19 cellular contexts compared by ENCODE assay signal in genomic region chr1:168506204-168506819, GRCh38. TPM values are rescaled to one million over a fixed set of nuclear protein-coding genes. Genes with fewer than 3 reads are reported as not detected.
DNase-seq lines count a peak whose midpoint lies in the region; ATAC-seq and TF ChIP-seq lines count a peak whose summit lies in the region.
"Had no signal": no experiment of that assay in that cellular context is flagged by ENCODE, and none has a peak within 500 bp of the region (broad histone marks: within the 10 kb centered on the region; RNA-seq: fewer than 3 reads in every experiment).

No MANE protein-coding gene starts in this region.

- no peaks in the 10 kb centered on the region for H3K27me3 ChIP-seq in HL-60 (ENCODE audit: insufficient read depth, poor library complexity, severe bottlenecking)
- H3K27me3 ChIP-seq: right lobe of liver, stomach had no signal

- peak overlapping the region; percentile 93 for H3K27ac ChIP-seq in HL-60 (replicated peaks)
- H3K27ac ChIP-seq: right lobe of liver, stomach had no signal

- ATAC-seq in HG03175 (IDR thresholded peaks at IDR 0.05; ENCODE audit: unreplicated experiment) (no peak), Right ventricle myocardium inferior (no peak)
- ATAC-seq: left lobe of liver; naive thymus-derived CD8-positive, alpha-beta T cell; right lobe of liver had no signal

- CTCF ChIA-PET in activated naive CD4-positive, alpha-beta T cell treated with anti-CD3 and anti-CD28 coated beads for 36 hours (lab: Charles Lee) = interaction anchor here (1.2 kb wide), 1 partner anchor 164 kb away, joined by 8 read pairs; no protein-coding TSS in a partner anchor

- intact Hi-C loops in Right ventricle myocardium inferior (cut with DNase I) = no loop called here
- intact Hi-C loops in activated naive CD4-positive, alpha-beta T cell treated with anti-CD3 and anti-CD28 coated beads for 36 hours (cut with micrococcal nuclease) = no loop called here

- no peak overlapping the region for H3K4me3 Mint-ChIP-seq in activated naive CD4-positive, alpha-beta T cell treated with anti-CD3 and anti-CD28 coated beads for 36 hours
- H3K4me3 Mint-ChIP-seq: CD4-positive, alpha-beta memory T cell; dendritic cell treated with granulocyte-macrophage colony-stimulating factor and Interleukin-4, amounts not matched to agents 40 ng/mL and 50 ng/mL, for 4 days; IgD-negative memory B cell; naive thymus-derived CD8-positive, alpha-beta T cell had no signal

- no peaks in the 10 kb centered on the region for H3K36me3 Mint-ChIP-seq in activated naive CD4-positive, alpha-beta T cell treated with anti-CD3 and anti-CD28 coated beads for 36 hours (ENCODE audit: low read depth)
- H3K36me3 Mint-ChIP-seq: CD4-positive, alpha-beta memory T cell; IgD-negative memory B cell; naive thymus-derived CD8-positive, alpha-beta T cell had no signal

- H3K27ac Mint-ChIP-seq in activated naive CD4-positive, alpha-beta T cell treated with anti-CD3 and anti-CD28 coated beads for 36 hours = no peak overlapping the region
- H3K27ac Mint-ChIP-seq: dendritic cell treated with granulocyte-macrophage colony-stimulating factor and Interleukin-4, amounts not matched to agents 40 ng/mL and 50 ng/mL, for 4 days; IgD-negative memory B cell had no signal

- H3K27me3 Mint-ChIP-seq in activated naive CD4-positive, alpha-beta T cell treated with anti-CD3 and anti-CD28 coated beads for 36 hours (ENCODE audit: low read depth) = no peaks in the 10 kb centered on the region
- H3K27me3 Mint-ChIP-seq: CD4-positive, alpha-beta memory T cell; dendritic cell treated with granulocyte-macrophage colony-stimulating factor and Interleukin-4, amounts not matched to agents 40 ng/mL and 50 ng/mL, for 4 days; naive thymus-derived CD8-positive, alpha-beta T cell had no signal

- TF ChIP-seq CTCF in HL-60 (IDR thresholded peaks at IDR 0.05; ENCODE audit: insufficient read depth, low read length) = no peak

- H3K4me3 ChIP-seq in HL-60 (replicated peaks; ENCODE audit: insufficient read depth, low read length) = no peak overlapping the region
- H3K4me3 ChIP-seq: HAP-1, right lobe of liver, stomach had no signal

- no peaks in the 10 kb centered on the region for H3K9me3 Mint-ChIP-seq in activated naive CD4-positive, alpha-beta T cell treated with anti-CD3 and anti-CD28 coated beads for 36 hours
- H3K9me3 Mint-ChIP-seq: CD4-positive, alpha-beta memory T cell; dendritic cell treated with granulocyte-macrophage colony-stimulating factor and Interleukin-4, amounts not matched to agents 40 ng/mL and 50 ng/mL, for 4 days; IgD-negative memory B cell; naive thymus-derived CD8-positive, alpha-beta T cell had no signal

- DNase-seq in AG08396 (ENCODE audit: low spot score) (peak; percentile 52), HL-60 (ENCODE audit: low read depth in 1 of 2, low spot score in 1 of 2) (no peak), amniotic epithelial cell (ENCODE audit: low read depth) (peak; percentile 51), iris pigment epithelial cell (ENCODE audit: low read depth) (peak; percentile 67), Right ventricle myocardium inferior (ENCODE audit: missing footprints) (no peak), NCI-H510A (lab: John Stamatoyannopoulos, UW) (no peak)
- no peak for DNase-seq in activated naive CD4-positive, alpha-beta T cell treated with anti-CD3 and anti-CD28 coated beads for 36 hours
- DNase-seq: CD4-positive, alpha-beta memory T cell; naive thymus-derived CD8-positive, alpha-beta T cell; NCI-H1436 treated with DMSO at 0.1 percent for 48 hours; NCI-H524 treated with DMSO at 0.1 percent for 48 hours; right lobe of liver; Right ventricle myocardium superior; stomach had no signal

- peaks cover 19% of the 10 kb centered on the region for H3K4me1 Mint-ChIP-seq in activated naive CD4-positive, alpha-beta T cell treated with anti-CD3 and anti-CD28 coated beads for 36 hours (ENCODE audit: low read depth)
- H3K4me1 Mint-ChIP-seq: IgD-negative memory B cell had no signal

RNA-seq across cellular contexts. Expression of gene XCL2, which starts 37.5 kb away (rescaled TPM):
- not detected for total RNA-seq in Right ventricle myocardium inferior
- total RNA-seq in activated naive CD4-positive, alpha-beta T cell treated with anti-CD3 and anti-CD28 coated beads for 36 hours = not detected
- total RNA-seq: CD4-positive, alpha-beta memory T cell; left lobe of liver; naive thymus-derived CD8-positive, alpha-beta T cell; Right ventricle myocardium superior had no signal

Comparison
In these comparisons a context has a peak if more than half of its experiments do, and no peak if none do; other contexts are left out.
1. DNase-seq: peak in AG08396 (single experiment), amniotic epithelial cell (single experiment) and iris pigment epithelial cell (single experiment); none in HL-60 (0 of 2), Right ventricle myocardium inferior (single experiment), NCI-H510A (single experiment) and activated naive CD4-positive, alpha-beta T cell treated with anti-CD3 and anti-CD28 coated beads for 36 hours (single experiment).